Comparison of ENCODE assay signal across 19 cellular contexts in the genomic region with DNA sequence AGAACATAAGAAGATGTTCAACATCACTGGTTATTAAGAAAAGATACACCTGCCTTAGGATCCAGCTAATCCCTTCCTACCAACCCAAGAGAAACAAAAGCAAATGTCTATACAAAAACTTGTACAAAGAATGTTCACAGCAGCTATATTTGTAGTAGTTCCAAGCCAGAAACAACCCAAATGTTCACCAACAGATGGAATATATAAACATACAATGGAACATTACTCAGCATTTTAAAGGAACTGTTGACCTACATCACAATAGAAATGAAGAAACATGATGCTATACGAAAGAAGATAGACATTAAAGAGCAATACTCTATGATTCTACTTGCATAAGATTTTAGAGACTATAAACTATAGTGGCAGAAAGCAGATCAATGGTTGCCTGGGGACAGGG.
DNase-seq lines count a peak whose midpoint lies in the region; ATAC-seq, FAIRE-seq and TF ChIP-seq lines count a peak whose summit lies in the region.
"Had no signal": no experiment of that assay in that cellular context is flagged by ENCODE, and none has a peak within 500 bp of the region (broad histone marks: within the 10 kb centered on the region; RNA-seq: fewer than 3 reads in every experiment).

No MANE protein-coding gene starts in this region.

- no peak overlapping the region for H3K4ac ChIP-seq in mesendoderm (ENCODE audit: low read depth, low read length)

- H3K4me1 ChIP-seq in K562 (replicated peaks in 1 of 2; ENCODE audit: control insufficient read depth in 2 of 2, insufficient read depth in 2 of 2, low read length in 2 of 2) (no peaks in the 10 kb centered on the region), mesendoderm (ENCODE audit: control insufficient read depth, low read depth, low read length) (no peaks in the 10 kb centered on the region)
- H3K4me1 ChIP-seq: BE2C, HAP-1 had no signal

- H4K5ac ChIP-seq in mesendoderm (ENCODE audit: low read length), result no peak overlapping the region

- peak; percentile 35 for FAIRE-seq in GM19239 (lab: Jason Lieb, UNC)
- FAIRE-seq in K562 (lab: Jason Lieb, UNC), result no peak

- peaks cover 4% of the 10 kb centered on the region for H3K36me3 Mint-ChIP-seq in osteocyte (ENCODE audit: unreplicated experiment)

- H3K4me3 ChIP-seq in K562 (no peak overlapping the region), mesendoderm (ENCODE audit: low read length) (no peak overlapping the region)
- H3K4me3 ChIP-seq: HAP-1, SJSA1 had no signal

- H3K27me3 ChIP-seq in K562 (ENCODE audit: control insufficient read depth in 2 of 2, insufficient read depth in 2 of 2, low read length in 2 of 2), result peaks cover 0 to 6% of the 10 kb centered on the region in 2 experiments; a peak in 1 of 5 replicates
- H3K27me3 ChIP-seq in mesendoderm (ENCODE audit: insufficient read depth, low read length, poor library complexity), result no peaks in the 10 kb centered on the region
- H3K27me3 ChIP-seq: BE2C, SJSA1 had no signal

- TF ChIP-seq CTCF in K562 (IDR thresholded peaks at IDR 0.05 in 2 of 3, conservative IDR thresholded peaks at IDR 0.05 in 1 of 3; ENCODE audit: insufficient read depth in 2 of 3, low read depth in 1 of 3, low read length in 3 of 3) (no peak), osteocyte (IDR thresholded peaks at IDR 0.05) (no peak)

- H3K9me3 ChIP-seq in K562 (replicated peaks; ENCODE audit: control insufficient read depth, insufficient read depth, low read depth, low read length), result no peaks in the 10 kb centered on the region
- H3K9me3 ChIP-seq: BE2C, HAP-1, SJSA1 had no signal

- no peak overlapping the region for H3K9ac ChIP-seq in K562 (ENCODE audit: insufficient read depth in 1 of 2, low read depth in 2 of 2, low read length in 2 of 2)
- no peak overlapping the region for H3K9ac ChIP-seq in mesendoderm (ENCODE audit: low read length)
- H3K9ac ChIP-seq: KMS-11 had no signal

- intact Hi-C loops in K562 (cut with micrococcal nuclease), result no loop called here

- no peak overlapping the region for H2AK5ac ChIP-seq in mesendoderm (ENCODE audit: low read length)

- no peaks in the 10 kb centered on the region for H4K20me1 ChIP-seq in K562 (replicated peaks; ENCODE audit: control insufficient read depth, insufficient read depth, low read length)

- H3K27ac ChIP-seq in K562 (ENCODE audit: extremely low read depth, low read depth, low read length), result no peak overlapping the region
- H3K27ac ChIP-seq in mesendoderm (ENCODE audit: low read depth, low read length), result no peak overlapping the region
- H3K27ac ChIP-seq: KMS-11, SJSA1 had no signal

- no peak overlapping the region for H4K8ac ChIP-seq in mesendoderm (ENCODE audit: low read depth, low read length)

- no peak overlapping the region for H2BK120ac ChIP-seq in mesendoderm (ENCODE audit: low read depth, low read length)

- H3K9me3 Mint-ChIP-seq in osteocyte (ENCODE audit: unreplicated experiment), result peaks cover 10% of the 10 kb centered on the region

- POLR2A ChIA-PET in K562 (lab: Yijun Ruan, JAX), result no interaction called here
- POLR2A ChIA-PET in HEK293T (lab: Yijun Ruan, JAX), result no interaction called here

- peaks cover 10% of the 10 kb centered on the region for H3K4me1 Mint-ChIP-seq in osteocyte (ENCODE audit: unreplicated experiment)

- no peak overlapping the region for H3K18ac ChIP-seq in mesendoderm (ENCODE audit: low read length)

- no peaks in the 10 kb centered on the region for H3K9me1 ChIP-seq in K562 (ENCODE audit: control insufficient read depth, insufficient read depth, low read length)

- TF ChIP-seq POLR2A in K562 (conservative IDR thresholded peaks at IDR 0.05), result no peak

- H3K56ac ChIP-seq in mesendoderm (ENCODE audit: low read length), result no peak overlapping the region

- no peaks in the 10 kb centered on the region for H3K79me2 ChIP-seq in K562 (ENCODE audit: control insufficient read depth, insufficient read depth, low read length)
- no peaks in the 10 kb centered on the region for H3K79me2 ChIP-seq in mesendoderm (ENCODE audit: control insufficient read depth, insufficient read depth, low read length)

- BruUV-seq in K562 (replicated peaks; lab: Mats Ljungman, UMichigan), result no TSS peak

- H3K4me2 ChIP-seq in K562 (ENCODE audit: insufficient read depth, low read length) (no peak overlapping the region), mesendoderm (ENCODE audit: low read length) (no peak overlapping the region)
- H3K4me2 ChIP-seq: KMS-11 had no signal

- H2BK15ac ChIP-seq in mesendoderm (replicated peaks; ENCODE audit: low read depth), result no peak overlapping the region

- WGBS in K562 (ENCODE audit: insufficient coverage, low coverage, missing lambda C conversion rate), result 0% methylated on average over 1 of the region's 1 CpG
- no CpG with 5 or more reads among the region's 1 CpG for WGBS in mesendoderm (ENCODE audit: extremely low coverage, insufficient coverage, low lambda C conversion rate)

- H3K23ac ChIP-seq in mesendoderm (ENCODE audit: low read length), result no peak overlapping the region

- no peaks in the 10 kb centered on the region for H3K79me1 ChIP-seq in mesendoderm (ENCODE audit: low read length)

- CTCF ChIA-PET in K562 (lab: Yijun Ruan, JAX; ENCODE audit: low intra/inter-chr PET ratio), result no interaction called here
- CTCF ChIA-PET in HEK293T (lab: Yijun Ruan, JAX), result no interaction called here

- no peak for ATAC-seq in K562
- ATAC-seq: Panc1 had no signal

- H2AFZ ChIP-seq in K562 (ENCODE audit: low read depth, low read length), result no peak overlapping the region

- H3K27me3 Mint-ChIP-seq in osteocyte (ENCODE audit: unreplicated experiment), result no peaks in the 10 kb centered on the region

- no peak for TF ChIP-seq EP300 in K562 (IDR thresholded peaks at IDR 0.05; ENCODE audit: low read length)

- no peak for DNase-seq in GM19239 (ENCODE audit: insufficient read length, low spot score)
- DNase-seq in K562 (ENCODE audit: extremely low read depth in 1 of 4, low spot score in 3 of 4), result no peak
- peak; percentile 68 for DNase-seq in fibroblast of gingiva (ENCODE audit: low read depth)
- DNase-seq in osteocyte (ENCODE audit: extremely low spot score, unreplicated experiment), result no peak
- no peak for DNase-seq in HEK293T (ENCODE audit: extremely low spot score)
- DNase-seq in mesendoderm, result no peak
- DNase-seq in activated naive CD4-positive, alpha-beta T cell treated with anti-CD3 and anti-CD28 coated beads, Interleukin-2, amount 50 U/mL, for 16 hours, result no peak
- DNase-seq: BE2C, EL, GF-D8, NCI-H1105, NCI-H2029 treated with DMSO at 0.1 percent for 48 hours, NCI-H2171 treated with DMSO at 0.1 percent for 48 hours, NCI-H524 treated with DMSO at 0.1 percent for 48 hours, NCI-H82 had no signal

- no peak for TF ChIP-seq RAD21 in K562 (CRISPR knock-in tag; conservative IDR thresholded peaks at IDR 0.05 in 1 of 2, IDR thresholded peaks at IDR 0.05 in 1 of 2)

- no peak overlapping the region for H2BK5ac ChIP-seq in mesendoderm (ENCODE audit: low read length)

- no peak overlapping the region for H3K4me3 Mint-ChIP-seq in osteocyte (ENCODE audit: unreplicated experiment)

- in situ Hi-C loops in K562 (cut with MboI), result no loop called here

- H3K36me3 ChIP-seq in K562 (ENCODE audit: control insufficient read depth, insufficient read depth, low read length) (no peaks in the 10 kb centered on the region), mesendoderm (ENCODE audit: control insufficient read depth, insufficient read depth, low read length) (no peaks in the 10 kb centered on the region)
- H3K36me3 ChIP-seq: BE2C, HAP-1, SJSA1 had no signal

- peak overlapping the region; percentile 72 for H3K27ac Mint-ChIP-seq in osteocyte (ENCODE audit: unreplicated experiment)

TF ChIP-seq in K562, 482 proteins besides CTCF, POLR2A, EP300 and RAD21 (continues in another document):
- TF ChIP-seq SMARCC2 (IDR thresholded peaks at IDR 0.05; ENCODE audit: low read depth) (no peak), C11orf30 (IDR thresholded peaks at IDR 0.05; ENCODE audit: low read depth) (peak; percentile 24; the same call in 1 of the 2 replicates)
- TF ChIP-seq, protein P1, sequence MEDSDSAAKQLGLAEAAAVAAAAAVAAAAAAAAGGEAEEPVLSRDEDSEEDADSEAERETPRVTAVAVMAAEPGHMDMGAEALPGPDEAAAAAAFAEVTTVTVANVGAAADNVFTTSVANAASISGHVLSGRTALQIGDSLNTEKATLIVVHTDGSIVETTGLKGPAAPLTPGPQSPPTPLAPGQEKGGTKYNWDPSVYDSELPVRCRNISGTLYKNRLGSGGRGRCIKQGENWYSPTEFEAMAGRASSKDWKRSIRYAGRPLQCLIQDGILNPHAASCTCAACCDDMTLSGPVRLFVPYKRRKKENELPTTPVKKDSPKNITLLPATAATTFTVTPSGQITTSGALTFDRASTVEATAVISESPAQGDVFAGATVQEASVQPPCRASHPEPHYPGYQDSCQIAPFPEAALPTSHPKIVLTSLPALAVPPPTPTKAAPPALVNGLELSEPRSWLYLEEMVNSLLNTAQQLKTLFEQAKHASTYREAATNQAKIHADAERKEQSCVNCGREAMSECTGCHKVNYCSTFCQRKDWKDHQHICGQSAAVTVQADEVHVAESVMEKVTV (CRISPR knock-in tag; IDR thresholded peaks at IDR 0.05), result no peak

TF ChIP-seq in HEK293T, 16 proteins besides CTCF, POLR2A, EP300 and RAD21:
- TF ChIP-seq LEF1 (IDR thresholded peaks at IDR 0.05; ENCODE audit: borderline replicate concordance), result no peak
- TF ChIP-seq ZNF384 (IDR thresholded peaks at IDR 0.05), result no peak
- TF ChIP-seq TARDBP (IDR thresholded peaks at IDR 0.05), result no peak
- TF ChIP-seq ELF4 (IDR thresholded peaks at IDR 0.05), result no peak
- no peak for TF ChIP-seq SUZ12 (IDR thresholded peaks at IDR 0.05)
- TF ChIP-seq, protein P2, sequence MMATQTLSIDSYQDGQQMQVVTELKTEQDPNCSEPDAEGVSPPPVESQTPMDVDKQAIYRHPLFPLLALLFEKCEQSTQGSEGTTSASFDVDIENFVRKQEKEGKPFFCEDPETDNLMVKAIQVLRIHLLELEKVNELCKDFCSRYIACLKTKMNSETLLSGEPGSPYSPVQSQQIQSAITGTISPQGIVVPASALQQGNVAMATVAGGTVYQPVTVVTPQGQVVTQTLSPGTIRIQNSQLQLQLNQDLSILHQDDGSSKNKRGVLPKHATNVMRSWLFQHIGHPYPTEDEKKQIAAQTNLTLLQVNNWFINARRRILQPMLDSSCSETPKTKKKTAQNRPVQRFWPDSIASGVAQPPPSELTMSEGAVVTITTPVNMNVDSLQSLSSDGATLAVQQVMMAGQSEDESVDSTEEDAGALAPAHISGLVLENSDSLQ (IDR thresholded peaks at IDR 0.05), result no peak
- TF ChIP-seq HDGF (IDR thresholded peaks at IDR 0.05; ENCODE audit: borderline replicate concordance), result no peak
- no peak for TF ChIP-seq FOXA1 (IDR thresholded peaks at IDR 0.05)
- no peak for TF ChIP-seq FOXK2 (IDR thresholded peaks at IDR 0.05)
- TF ChIP-seq BHLHE40 (IDR thresholded peaks at IDR 0.05; ENCODE audit: borderline replicate concordance), result no peak
- TF ChIP-seq CTBP1 (IDR thresholded peaks at IDR 0.05; ENCODE audit: borderline replicate concordance), result no peak
- no peak for TF ChIP-seq ARNT (IDR thresholded peaks at IDR 0.05)
- TF ChIP-seq NFRKB (IDR thresholded peaks at IDR 0.05), result no peak
- TF ChIP-seq SP1 (IDR thresholded peaks at IDR 0.05), result no peak
- TF ChIP-seq FOXM1 (IDR thresholded peaks at IDR 0.05; ENCODE audit: borderline replicate concordance), result no peak
